Comparison of ENCODE assay signal across 7 cellular contexts in genomic region chrX:138484451-138484850, GRCh38.
"Had no signal": no experiment of that assay in that cellular context is flagged by ENCODE, and none has a peak within 500 bp of the region (broad histone marks: within the 10 kb centered on the region; RNA-seq: fewer than 3 reads in every experiment).

No MANE protein-coding gene starts in this region.

- H3K27ac Mint-ChIP-seq: IgD-negative memory B cell had no signal

- H3K36me3 Mint-ChIP-seq: IgD-negative memory B cell had no signal

- ATAC-seq: HepG2, K562 had no signal

- DNase-seq: IMR-90, KBM-7, KG1 had no signal

- H3K4me3 ChIP-seq: K562 had no signal

- H3K27me3 Mint-ChIP-seq: IgD-negative memory B cell had no signal

- H3K27ac ChIP-seq: HL-60 had no signal

- H3K4me3 Mint-ChIP-seq: IgD-negative memory B cell had no signal
